ENCODE assay signal across 1 cellular context in genomic region chr14:23559921-23560520, GRCh38.
A peak's percentile ranks its signal among the peaks of the same experiment; 100 is the strongest.
TF ChIP-seq lines count a peak whose summit lies in the region.

No MANE protein-coding gene starts in this region.

TF ChIP-seq in HepG2, 621 proteins besides CTCF, POLR2A, EP300 and RAD21 (continued from another document):
- TF ChIP-seq ZNF784 (CRISPR knock-in tag; IDR thresholded peaks at IDR 0.05; ENCODE audit: borderline replicate concordance) (0 out of 2 replicates have a peak, but pooled peaks have one; percentile 9), ZNF296 (CRISPR knock-in tag; conservative IDR thresholded peaks at IDR 0.05) (0 out of 2 replicates have a peak, but pooled peaks have one; percentile 29), SPEN (CRISPR knock-in tag; IDR thresholded peaks at IDR 0.05; ENCODE audit: low read depth) (peak; percentile 20; the same call in 1 of the 2 replicates), EZH2 (conservative IDR thresholded peaks at IDR 0.05; ENCODE audit: low read depth, low read length) (no peak), SYNCRIP (IDR thresholded peaks at IDR 0.05; ENCODE audit: insufficient read depth, low read depth, low read length) (no peak), GABPA (IDR thresholded peaks at IDR 0.05; ENCODE audit: low read depth, low read length) (no peak), GABPA (CRISPR knock-in tag; IDR thresholded peaks at IDR 0.05; ENCODE audit: low read depth) (no peak), IRF9 (CRISPR knock-in tag; IDR thresholded peaks at IDR 0.05; ENCODE audit: borderline replicate concordance) (peak; percentile 54; the same call in 1 of the 2 replicates), SRSF4 (IDR thresholded peaks at IDR 0.05; ENCODE audit: low read depth, low read length, poor library complexity, severe bottlenecking) (no peak), CSRNP1 (CRISPR knock-in tag; IDR thresholded peaks at IDR 0.05) (no peak), KLF16 (CRISPR knock-in tag; IDR thresholded peaks at IDR 0.05) (0 out of 4 replicates have a peak, but pooled peaks of 1 of the 2 experiments have one; percentile 69), THRA (CRISPR knock-in tag; IDR thresholded peaks at IDR 0.05; ENCODE audit: borderline replicate concordance) (peak; percentile 29; the same call in 1 of the 2 replicates), ZNF737 (CRISPR knock-in tag; IDR thresholded peaks at IDR 0.05; ENCODE audit: borderline replicate concordance) (0 out of 2 replicates have a peak, but pooled peaks have one; percentile 67), SMC3 (IDR thresholded peaks at IDR 0.05; ENCODE audit: low read length) (no peak), SP5 (CRISPR knock-in tag; IDR thresholded peaks at IDR 0.05; ENCODE audit: borderline replicate concordance, low read depth) (no peak), ZXDC (CRISPR knock-in tag; IDR thresholded peaks at IDR 0.05) (peak; percentile 78; the same call in 1 of the 2 replicates), HMGXB4 (CRISPR knock-in tag; IDR thresholded peaks at IDR 0.05; ENCODE audit: borderline replicate concordance in 1 of 2, low read depth in 1 of 2) (0 out of 4 replicates have a peak, but pooled peaks of 1 of the 2 experiments have one; percentile 24)
